11 cellular contexts compared by ENCODE assay signal in genomic region chr12:107580750-107581529, GRCh38.
DNase-seq lines count a peak whose midpoint lies in the region; ATAC-seq and TF ChIP-seq lines count a peak whose summit lies in the region.
"Had no signal": no experiment of that assay in that cellular context is flagged by ENCODE, and none has a peak within 500 bp of the region (broad histone marks: within the 10 kb centered on the region; RNA-seq: fewer than 3 reads in every experiment).

No MANE protein-coding gene starts in this region.

- no peak overlapping the region for H3K27ac Mint-ChIP-seq in nephron

- H3K9me3 ChIP-seq in cardiac muscle cell (ENCODE audit: low read depth) (no peaks in the 10 kb centered on the region), Peyer's patch (no peaks in the 10 kb centered on the region)

- ATAC-seq in HG03354 (IDR thresholded peaks at IDR 0.05; ENCODE audit: poor library complexity, severe bottlenecking, unreplicated experiment), result no peak

- peak overlapping the region; percentile 69 to 77 (median 75) for H3K4me3 Mint-ChIP-seq in nephron

- TF ChIP-seq POLR2A in Peyer's patch (IDR thresholded peaks at IDR 0.05), result no peak

- H3K36me3 ChIP-seq in ACC112 (ENCODE audit: insufficient read depth, low read length) (no peaks in the 10 kb centered on the region), cardiac muscle cell (no peaks in the 10 kb centered on the region), Peyer's patch (no peaks in the 10 kb centered on the region)

- H2AFZ ChIP-seq in ACC112 (ENCODE audit: low read length, unreplicated experiment), result no peak overlapping the region

- peak in 1 of 2 donors; percentile 56 for DNase-seq in cardiac muscle cell (ENCODE audit: low read depth in 1 of 2, low spot score in 1 of 2)
- no peak for DNase-seq in NCI-H1417 treated with DMSO at 0.1 percent for 48 hours (lab: John Stamatoyannopoulos, UW)
- no peak for DNase-seq in Peyer's patch
- DNase-seq in NCI-H524 treated with DMSO at 0.1 percent for 48 hours (lab: John Stamatoyannopoulos, UW), result no peak
- DNase-seq: activated CD4-positive, CD25-positive, alpha-beta regulatory T cell; hippocampal formation; NCI-H2171 had no signal

- H3K4me1 Mint-ChIP-seq in nephron, result peaks cover 13% of the 10 kb centered on the region

- TF ChIP-seq CTCF in WI38 (IDR thresholded peaks at IDR 0.05; ENCODE audit: low read depth, low read length) (no peak), cardiac muscle cell (IDR thresholded peaks at IDR 0.05; ENCODE audit: low read depth, low read length) (no peak), nephron (IDR thresholded peaks at IDR 0.05; ENCODE audit: unreplicated experiment in 3 of 3) (no peak), Peyer's patch (IDR thresholded peaks at IDR 0.05) (peak in 1 of 6 experiments; percentile 7)

- H3K4me3 ChIP-seq in ACC112 (ENCODE audit: low read depth, low read length), result peak overlapping the region; percentile 62
- H3K4me3 ChIP-seq in WI38 (ENCODE audit: low read depth, low read length), result peak overlapping the region; percentile 31; the same call in 1 of the 2 replicates
- peak overlapping the region; percentile 11 for H3K4me3 ChIP-seq in cardiac muscle cell
- peak overlapping the region in 2 of 4 donors; percentile 37 to 47 for H3K4me3 ChIP-seq in Peyer's patch

- no peaks in the 10 kb centered on the region for H3K9me3 Mint-ChIP-seq in nephron

- H3K4me1 ChIP-seq in ACC112 (ENCODE audit: control insufficient read depth, insufficient read depth, low read length, unreplicated experiment), result peaks cover 7% of the 10 kb centered on the region
- no peaks in the 10 kb centered on the region for H3K4me1 ChIP-seq in cardiac muscle cell (ENCODE audit: low read depth)
- peaks cover 0 to 8% (median 0%) of the 10 kb centered on the region in 4 donors for H3K4me1 ChIP-seq in Peyer's patch

- H3K27ac ChIP-seq in ACC112 (ENCODE audit: low read depth, low read length) (no peak overlapping the region), cardiac muscle cell (no peak overlapping the region), Peyer's patch (no peak overlapping the region)

- no peaks in the 10 kb centered on the region for H3K79me2 ChIP-seq in ACC112 (ENCODE audit: control insufficient read depth, insufficient read depth, low read length, unreplicated experiment)

- H3K27me3 Mint-ChIP-seq in nephron (ENCODE audit: low read depth), result peaks cover 47% of the 10 kb centered on the region

- H3K36me3 Mint-ChIP-seq in nephron (ENCODE audit: low read depth), result no peaks in the 10 kb centered on the region

- peaks cover 34% of the 10 kb centered on the region for H3K27me3 ChIP-seq in ACC112 (ENCODE audit: insufficient read depth, low read length)
- peaks cover 50% of the 10 kb centered on the region for H3K27me3 ChIP-seq in cardiac muscle cell
- H3K27me3 ChIP-seq in Peyer's patch, result no peaks in the 10 kb centered on the region
